36 cellular contexts compared by ENCODE assay signal in genomic region chr5:171782332-171782966, GRCh38. TPM values are rescaled to one million over a fixed set of nuclear protein-coding genes. Genes with fewer than 3 reads are reported as not detected.
"Had no signal": no experiment of that assay in that cellular context is flagged by ENCODE, and none has a peak within 500 bp of the region (broad histone marks: within the 10 kb centered on the region; RNA-seq: fewer than 3 reads in every experiment).

No MANE protein-coding gene starts in this region.

- H3K4me3 ChIP-seq: body of pancreas, breast epithelium, MG63, PC-9, SJSA1 had no signal

- H3K4me1 ChIP-seq: body of pancreas, breast epithelium, SJSA1 had no signal

- H3K27ac ChIP-seq: body of pancreas, breast epithelium, PC-9, SJSA1 had no signal

- H3K36me3 Mint-ChIP-seq: activated naive CD4-positive, alpha-beta T cell treated with anti-CD3 and anti-CD28 coated beads, Interleukin-2, amount 50 U/mL, for 24 hours; activated naive CD8-positive, alpha-beta T cell treated with anti-CD3 and anti-CD28 coated beads, Interleukin-2, amount 10 ng/mL, durations not matched to agents 7 days and 5 days had no signal

- H3K36me3 ChIP-seq: breast epithelium, MG63, SJSA1 had no signal

- H2AFZ ChIP-seq: PC-9 had no signal

- H3K4me1 Mint-ChIP-seq: activated CD4-positive, alpha-beta T cell treated with anti-CD3 and anti-CD28 coated beads for 36 hours; activated CD4-positive, alpha-beta T cell treated with anti-CD3 and anti-CD28 coated beads, Interleukin-2, amount 10 ng/mL, durations not matched to agents 7 days and 5 days; activated naive CD4-positive, alpha-beta T cell treated with anti-CD3 and anti-CD28 coated beads, Interleukin-2, amount 50 U/mL, for 24 hours; activated naive CD8-positive, alpha-beta T cell treated with anti-CD3 and anti-CD28 coated beads, Interleukin-2, amount 10 ng/mL, durations not matched to agents 7 days and 5 days had no signal

- H3K9me3 Mint-ChIP-seq: activated CD4-positive, alpha-beta T cell treated with anti-CD3 and anti-CD28 coated beads, Interleukin-2, amount 10 ng/mL, durations not matched to agents 7 days and 5 days; activated naive CD4-positive, alpha-beta T cell treated with anti-CD3 and anti-CD28 coated beads, Interleukin-2, amount 50 U/mL, for 24 hours; activated T-cell treated with anti-CD3 and anti-CD28 coated beads, Interleukin-2, amount 50 U/mL, for 24 hours; activated T-helper 2 cell treated with anti-CD3 and anti-CD28 coated beads, Interferon-gamma antibody, Interleukin-2, Interleukin-4, amounts not matched to agents 10 μg/mL and 5 μg/mL and 100 μg/mL, durations not matched to agents 14 hours and 24 hours and 36 hours; T-helper 1 cell treated with Interleukin-12 subunit alpha and Interleukin-12 subunit beta and Interleukin-4 antibody, amounts not matched to agents 30 μg/mL and 1 μg/mL, for 36 hours; T-helper 2 cell treated with Interferon-gamma antibody and Interleukin-4, amounts not matched to agents 5 μg/mL and 100 μg/mL, for 36 hours had no signal

- H3K27me3 ChIP-seq: body of pancreas, MG63 had no signal

- H3K4me2 ChIP-seq: PC-9, SK-N-SH had no signal

- H3K27ac Mint-ChIP-seq: activated CD4-positive, alpha-beta T cell treated with anti-CD3 and anti-CD28 coated beads for 36 hours; activated CD4-positive, alpha-beta T cell treated with anti-CD3 and anti-CD28 coated beads, Interleukin-2, amount 10 ng/mL, durations not matched to agents 7 days and 5 days; activated CD8-positive, alpha-beta T cell treated with anti-CD3 and anti-CD28 coated beads, Interleukin-2, amount 10 ng/mL, durations not matched to agents 7 days and 5 days; activated naive CD4-positive, alpha-beta T cell treated with anti-CD3 and anti-CD28 coated beads, Interleukin-2, amount 50 U/mL, for 24 hours; activated naive CD8-positive, alpha-beta T cell treated with anti-CD3 and anti-CD28 coated beads, Interleukin-2, amount 10 ng/mL, durations not matched to agents 7 days and 5 days; activated T-cell treated with anti-CD3 and anti-CD28 coated beads, Interleukin-2, amount 50 U/mL, for 24 hours; activated T-helper 2 cell treated with anti-CD3 and anti-CD28 coated beads, Interferon-gamma antibody, Interleukin-2, Interleukin-4, amounts not matched to agents 10 μg/mL and 5 μg/mL and 100 μg/mL, durations not matched to agents 14 hours and 24 hours and 36 hours; T-helper 1 cell treated with Interleukin-12 subunit alpha and Interleukin-12 subunit beta and Interleukin-4 antibody, amounts not matched to agents 30 μg/mL and 1 μg/mL, for 36 hours; T-helper 2 cell treated with Interferon-gamma antibody and Interleukin-4, amounts not matched to agents 5 μg/mL and 100 μg/mL, for 36 hours had no signal

- FAIRE-seq: astrocyte, RCC 7860, TTC549 had no signal

- H3K4me3 Mint-ChIP-seq: activated CD4-positive, alpha-beta T cell treated with anti-CD3 and anti-CD28 coated beads for 36 hours; activated CD4-positive, alpha-beta T cell treated with anti-CD3 and anti-CD28 coated beads, Interleukin-2, amount 10 ng/mL, durations not matched to agents 7 days and 5 days; activated CD8-positive, alpha-beta T cell treated with anti-CD3 and anti-CD28 coated beads, Interleukin-2, amount 10 ng/mL, durations not matched to agents 7 days and 5 days; activated naive CD4-positive, alpha-beta T cell treated with anti-CD3 and anti-CD28 coated beads, Interleukin-2, amount 50 U/mL, for 24 hours; activated naive CD8-positive, alpha-beta T cell treated with anti-CD3 and anti-CD28 coated beads, Interleukin-2, amount 10 ng/mL, durations not matched to agents 7 days and 5 days; activated T-cell treated with anti-CD3 and anti-CD28 coated beads, Interleukin-2, amount 50 U/mL, for 24 hours; T-helper 1 cell treated with Interleukin-12 subunit alpha and Interleukin-12 subunit beta and Interleukin-4 antibody, amounts not matched to agents 30 μg/mL and 1 μg/mL, for 36 hours; T-helper 2 cell treated with Interferon-gamma antibody and Interleukin-4, amounts not matched to agents 5 μg/mL and 100 μg/mL, for 36 hours had no signal

- ATAC-seq: activated CD4-positive, alpha-beta T cell treated with anti-CD3 and anti-CD28 coated beads for 36 hours; activated CD4-positive, CD25-positive, alpha-beta regulatory T cell treated with anti-CD3 and anti-CD28 coated beads, Interleukin-2, amount 50 U/mL, for 24 hours; activated CD8-positive, alpha-beta T cell treated with anti-CD3 and anti-CD28 coated beads, Interleukin-2, amount 10 ng/mL, durations not matched to agents 7 days and 5 days; body of pancreas had no signal

- H3K9me3 ChIP-seq: body of pancreas, breast epithelium, MG63, SJSA1, SK-N-SH had no signal

- DNase-seq: activated CD4-positive, alpha-beta T cell treated with anti-CD3 and anti-CD28 coated beads for 36 hours; activated CD4-positive, alpha-beta T cell treated with anti-CD3 and anti-CD28 coated beads, Interleukin-2, amount 10 ng/mL, durations not matched to agents 7 days and 5 days; activated CD4-positive, alpha-beta T cell treated with anti-CD3 and anti-CD28 coated beads, Interleukin-2, amount 50 U/mL, for 48 hours; activated CD8-positive, alpha-beta T cell treated with anti-CD3 and anti-CD28 coated beads, Interleukin-2, amount 10 ng/mL, durations not matched to agents 7 days and 5 days; activated gamma-delta T cell; activated naive CD4-positive, alpha-beta T cell treated with Interleukin-2 at 50 U/mL for 16 hours; activated naive CD8-positive, alpha-beta T cell treated with anti-CD3 and anti-CD28 coated beads, Interleukin-2, amount 10 ng/mL, durations not matched to agents 7 days and 5 days; activated T-cell treated with anti-CD3 and anti-CD28 coated beads, Interleukin-2, amount 50 U/mL, for 24 hours; body of pancreas; caudate nucleus; cerebellar nuclear complex; Kasumi-1; MG63; NCI-H1048; NCI-H1105 treated with DMSO at 0.1 percent for 48 hours; NCI-H1436; NCI-H1694; NCI-H2029; NCI-H510A; NCI-H526; NCI-H748 treated with DMSO at 0.1 percent for 48 hours; NK-92 treated with Interleukin-12 subunit alpha and Interleukin-12 subunit beta, amount 100 ng/mL, for 24 hours; PC-9; Right ventricle myocardium superior; SK-N-SH had no signal

- H3K9ac ChIP-seq: SK-N-SH had no signal

RNA-seq across cellular contexts. Expression of gene SMIM23, which starts 3.2 kb away (rescaled TPM):
- total RNA-seq: activated CD4-positive, alpha-beta T cell treated with anti-CD3 and anti-CD28 coated beads for 36 hours; activated CD4-positive, alpha-beta T cell treated with anti-CD3 and anti-CD28 coated beads, Interleukin-2, amount 10 ng/mL, durations not matched to agents 7 days and 5 days; activated CD8-positive, alpha-beta T cell treated with anti-CD3 and anti-CD28 coated beads, Interleukin-2, amount 10 ng/mL, durations not matched to agents 7 days and 5 days; activated naive CD8-positive, alpha-beta T cell treated with anti-CD3 and anti-CD28 coated beads, Interleukin-2, amount 10 ng/mL, durations not matched to agents 7 days and 5 days; activated T-helper 2 cell treated with anti-CD3 and anti-CD28 coated beads, Interferon-gamma antibody, Interleukin-2, Interleukin-4, amounts not matched to agents 10 μg/mL and 5 μg/mL and 100 μg/mL, durations not matched to agents 14 hours and 24 hours and 36 hours; astrocyte; body of pancreas; breast epithelium; PC-9; Right ventricle myocardium superior; SJSA1 had no signal
- polyA plus RNA-seq: adipose tissue, SK-N-SH had no signal
